Comparison of ENCODE assay signal across 1 cellular context in genomic region chr4:33996075-33996718, GRCh38.
TF ChIP-seq lines count a peak whose summit lies in the region.

No MANE protein-coding gene starts in this region.

TF ChIP-seq in GM23338, 12 proteins besides CTCF, POLR2A, EP300 and RAD21:
- no peak for TF ChIP-seq REST (IDR thresholded peaks at IDR 0.05; ENCODE audit: unreplicated experiment)
- TF ChIP-seq POLR2AphosphoS5 (IDR thresholded peaks at IDR 0.05; ENCODE audit: low read depth) = no peak
- no peak for TF ChIP-seq STAT1 (IDR thresholded peaks at IDR 0.05; ENCODE audit: unreplicated experiment)
- TF ChIP-seq ZNF114 (CRISPR knock-in tag; IDR thresholded peaks at IDR 0.05) = no peak
